In genomic region chr10:94327649-94328048, GRCh38 we compare ENCODE assay signal across 14 cellular contexts.
"Had no signal": no experiment of that assay in that cellular context is flagged by ENCODE, and none has a peak within 500 bp of the region (broad histone marks: within the 10 kb centered on the region; RNA-seq: fewer than 3 reads in every experiment).

No MANE protein-coding gene starts in this region.

- FAIRE-seq: small intestine had no signal

- H3K27me3 ChIP-seq: breast epithelium, right atrium auricular region, uterus had no signal

- H3K4me3 Mint-ChIP-seq: activated naive CD8-positive, alpha-beta T cell treated with anti-CD3 and anti-CD28 coated beads for 36 hours; natural killer cell treated with Interleukin-12 subunit alpha and Interleukin-12 subunit beta and Interleukin-15 and Interleukin-18, amount 100 ng/mL, for 72 hours; stimulated activated naive CD8-positive, alpha-beta T cell treated with anti-CD3 and anti-CD28 coated beads, Interleukin-15, Interleukin-2, amounts not matched to agents 100 ng/mL and 50 ng/mL, for 24 hours had no signal

- DNase-seq: activated CD4-positive, alpha-beta T cell treated with anti-CD3 and anti-CD28 coated beads for 48 hours; activated CD8-positive, alpha-beta memory T cell treated with anti-CD3 and anti-CD28 coated beads, Interleukin-2, amount 50 U/mL, for 48 hours; activated gamma-delta T cell treated with Interleukin-2 at 50 U/mL for 16 hours; activated naive CD8-positive, alpha-beta T cell treated with anti-CD3 and anti-CD28 coated beads for 36 hours; aorta; hippocampal formation; kidney glomerular epithelial cell; small intestine; T-helper 2 cell; uterus had no signal

- H3K27ac Mint-ChIP-seq: natural killer cell treated with Interleukin-12 subunit alpha and Interleukin-12 subunit beta and Interleukin-15 and Interleukin-18, amount 100 ng/mL, for 72 hours; stimulated activated naive CD8-positive, alpha-beta T cell treated with anti-CD3 and anti-CD28 coated beads, Interleukin-15, Interleukin-2, amounts not matched to agents 100 ng/mL and 50 ng/mL, for 24 hours had no signal

- H3K36me3 ChIP-seq: breast epithelium, uterus had no signal

- H3K27me3 Mint-ChIP-seq: activated naive CD8-positive, alpha-beta T cell treated with anti-CD3 and anti-CD28 coated beads for 36 hours; natural killer cell treated with Interleukin-12 subunit alpha and Interleukin-12 subunit beta and Interleukin-15 and Interleukin-18, amount 100 ng/mL, for 72 hours; stimulated activated naive CD8-positive, alpha-beta T cell treated with anti-CD3 and anti-CD28 coated beads, Interleukin-15, Interleukin-2, amounts not matched to agents 100 ng/mL and 50 ng/mL, for 24 hours had no signal

- H3K9me3 ChIP-seq: breast epithelium, right atrium auricular region, uterus had no signal

- H3K9me3 Mint-ChIP-seq: activated naive CD8-positive, alpha-beta T cell treated with anti-CD3 and anti-CD28 coated beads for 36 hours; natural killer cell treated with Interleukin-12 subunit alpha and Interleukin-12 subunit beta and Interleukin-15 and Interleukin-18, amount 100 ng/mL, for 72 hours; stimulated activated naive CD8-positive, alpha-beta T cell treated with anti-CD3 and anti-CD28 coated beads, Interleukin-15, Interleukin-2, amounts not matched to agents 100 ng/mL and 50 ng/mL, for 24 hours had no signal

- H3K4me3 ChIP-seq: breast epithelium, right atrium auricular region, uterus had no signal

- H3K4me1 ChIP-seq: breast epithelium, uterus had no signal

- H3K4me1 Mint-ChIP-seq: activated naive CD8-positive, alpha-beta T cell treated with anti-CD3 and anti-CD28 coated beads for 36 hours had no signal

- ATAC-seq: natural killer cell treated with Interleukin-12 subunit alpha and Interleukin-12 subunit beta and Interleukin-15 and Interleukin-18, amount 100 ng/mL, for 72 hours had no signal

- H3K27ac ChIP-seq: breast epithelium had no signal
